Comparison of ENCODE assay signal across 8 cellular contexts in the genomic region with DNA sequence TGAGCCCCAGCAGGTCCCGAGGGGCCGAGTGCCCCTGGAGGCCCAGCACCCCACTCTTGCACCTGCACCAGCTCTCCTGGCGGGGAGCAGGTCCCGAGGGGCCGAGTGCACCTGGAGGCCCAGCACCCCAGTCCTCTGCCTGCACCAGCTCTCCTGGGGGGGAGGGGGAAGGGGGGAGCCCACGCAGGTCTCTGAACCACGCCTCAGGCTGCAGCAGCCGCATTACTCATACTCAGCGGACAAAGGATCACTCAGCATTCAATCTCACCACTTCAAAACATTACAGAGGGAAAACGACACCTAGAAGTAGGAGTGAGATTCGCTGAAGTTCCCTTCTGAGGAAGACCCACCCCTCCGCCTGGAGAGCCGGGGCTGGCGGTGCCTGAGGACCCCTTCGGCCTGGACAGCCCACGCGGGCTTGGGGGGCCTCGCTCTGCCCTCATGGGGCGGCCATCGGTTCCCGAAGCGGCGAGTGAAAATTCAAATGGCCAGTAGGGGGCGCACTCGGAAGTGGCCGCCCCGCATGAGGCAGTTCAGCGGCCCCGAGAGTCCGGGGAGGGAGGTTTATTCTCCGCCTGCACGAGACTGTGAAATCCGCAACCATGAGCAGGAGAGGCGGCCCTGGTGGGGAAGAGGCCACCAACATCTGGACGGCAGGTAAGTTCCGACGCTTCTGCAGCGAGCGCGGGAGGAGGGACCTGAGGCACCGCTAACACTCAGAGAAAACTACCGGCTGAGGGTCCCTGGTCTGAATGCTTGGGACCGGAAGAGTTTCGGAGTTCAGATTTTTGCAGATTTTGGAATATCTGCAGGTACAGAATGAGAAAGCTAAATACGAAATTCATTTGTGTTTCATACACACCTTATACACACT. TPM values are rescaled to one million over a fixed set of nuclear protein-coding genes. Genes with fewer than 3 reads are reported as not detected.
A peak's percentile ranks its signal among the peaks of the same experiment; 100 is the strongest.
DNase-seq lines count a peak whose midpoint lies in the region; TF ChIP-seq lines count a peak whose summit lies in the region.

No MANE protein-coding gene starts in this region.

- H3K27me3 ChIP-seq in H9 (ENCODE audit: insufficient read depth, low read length), result no peaks in the 10 kb centered on the region
- H3K27me3 ChIP-seq in MG63, result no peaks in the 10 kb centered on the region

- H3K9me3 ChIP-seq in H9 (ENCODE audit: control insufficient read depth, low read depth, low read length), result no peaks in the 10 kb centered on the region
- H3K9me3 ChIP-seq in MG63, result no peaks in the 10 kb centered on the region

- no peaks in the 10 kb centered on the region for H3K36me3 ChIP-seq in MG63

- H3K4me3 Mint-ChIP-seq in H9, result peak overlapping the region; percentile 46 to 74

- H3K23me2 ChIP-seq in H9 (ENCODE audit: insufficient read length, low read depth, low read length, poor library complexity, severe bottlenecking), result peaks cover 3% of the 10 kb centered on the region

- peaks cover 20 to 22% of the 10 kb centered on the region in 2 experiments for H3K4me1 Mint-ChIP-seq in H9

- no peak overlapping the region for H3K9ac ChIP-seq in H9 (ENCODE audit: extremely low read depth, insufficient read length, low read length)

- H3K79me2 ChIP-seq in H9 (ENCODE audit: insufficient read depth, low read length), result no peaks in the 10 kb centered on the region

- no peak overlapping the region for H4K8ac ChIP-seq in H9 (replicated peaks; ENCODE audit: insufficient read length, low read depth, low read length)

- peak; percentile 72 for TF ChIP-seq CTCF in GM12865 (IDR thresholded peaks at IDR 0.05; ENCODE audit: insufficient read depth, low read depth, low read length, missing control alignments)
- TF ChIP-seq CTCF in H9 (conservative IDR thresholded peaks at IDR 0.05), result peak; percentile 98

- H3K79me1 ChIP-seq in H9 (ENCODE audit: insufficient read depth, low read depth, low read length, poor library complexity, severe bottlenecking), result no peaks in the 10 kb centered on the region

- H3K9me3 Mint-ChIP-seq in H9, result no peaks in the 10 kb centered on the region

- H2BK120ac ChIP-seq in H9 (ENCODE audit: low read depth, low read length, poor library complexity, severe bottlenecking), result no peak overlapping the region

- peaks cover 0 to 4% (median 2%) of the 10 kb centered on the region in 3 experiments; a peak in 4 of 7 replicates for H3K36me3 Mint-ChIP-seq in H9 (ENCODE audit: insufficient read depth in 1 of 3, low read depth in 3 of 3)

- no peak overlapping the region for H2AK5ac ChIP-seq in H9 (ENCODE audit: insufficient read length, low read length)

- peak overlapping the region; percentile 76 for H3K18ac ChIP-seq in H9 (ENCODE audit: insufficient read length, low read depth, low read length)

- H3K23ac ChIP-seq in H9 (ENCODE audit: insufficient read length, low read depth, low read length), result no peak overlapping the region

- H3K4me3 ChIP-seq in GM12865 (ENCODE audit: low read depth, low read length) (peak overlapping the region; percentile 51), MG63 (peak overlapping the region; percentile 46)

- H3K4me2 ChIP-seq in H9 (ENCODE audit: insufficient read depth, insufficient read length, low read length), result peak overlapping the region; percentile 36

- no peak overlapping the region for H3K14ac ChIP-seq in H9 (ENCODE audit: insufficient read depth, low read length)

- no peak overlapping the region for H4K91ac ChIP-seq in H9 (ENCODE audit: insufficient read length, low read depth, low read length)

- no CpG with 5 or more reads among the region's 45 CpGs for WGBS in H9 (ENCODE audit: extremely low coverage, insufficient read length, low lambda C conversion rate)

- H3K56ac ChIP-seq in H9 (ENCODE audit: insufficient read length, low read depth, low read length), result no peak overlapping the region

- no peak overlapping the region for H2AFZ ChIP-seq in H9 (ENCODE audit: low read length)

- no peak overlapping the region for H2BK15ac ChIP-seq in H9 (ENCODE audit: low read depth, low read length)

- H2BK12ac ChIP-seq in H9 (ENCODE audit: insufficient read length, low read depth, low read length), result no peak overlapping the region

- no peak overlapping the region for H2BK5ac ChIP-seq in H9 (ENCODE audit: insufficient read length, low read length)

- H4K5ac ChIP-seq in H9 (ENCODE audit: insufficient read length, low read depth, low read length), result no peak overlapping the region

- no peak overlapping the region for H3K4ac ChIP-seq in H9 (ENCODE audit: low read depth, low read length)

- H2BK20ac ChIP-seq in H9 (ENCODE audit: low read depth, low read length, poor library complexity, severe bottlenecking), result no peak overlapping the region

- peak; percentile 83 for DNase-seq in GM12865 (ENCODE audit: low read depth)
- peak; percentile 86 for DNase-seq in H9
- peak; percentile 69 for DNase-seq in MG63
- peak; percentile 83 for DNase-seq in activated CD4-positive, CD25-positive, alpha-beta regulatory T cell treated with anti-CD3 and anti-CD28 coated beads, Interleukin-2, amount 50 U/mL, for 72 hours
- peak; percentile 65 for DNase-seq in cerebellum (ENCODE audit: low spot score)
- DNase-seq in kidney tubule cell (ENCODE audit: low spot score), result peak; percentile 71
- peak; percentile 79 to 81 for DNase-seq in stimulated activated CD4-positive, alpha-beta T cell treated with anti-CD3 and anti-CD28 coated beads, Interleukin-2, amount 100 ng/mL, for 24 hours
- DNase-seq in NCI-H774 (lab: John Stamatoyannopoulos, UW), result no peak

- no peak overlapping the region for H3T11ph ChIP-seq in H9 (ENCODE audit: low read length)

- peak overlapping the region in 2 of 3 experiments; percentile 58 to 88; a peak in 2 of 7 replicates for H3K27ac Mint-ChIP-seq in H9

- no peak overlapping the region for H3K27ac ChIP-seq in H9 (ENCODE audit: insufficient read length, low read depth, low read length)

- no peaks in the 10 kb centered on the region for H3K27me3 Mint-ChIP-seq in H9 (ENCODE audit: low read depth)

- peaks cover 2% of the 10 kb centered on the region; the same call in 1 of the 2 replicates for H3K4me1 ChIP-seq in H9 (ENCODE audit: insufficient read depth, low read length)

- peaks cover 2% of the 10 kb centered on the region for H4K20me1 ChIP-seq in H9 (ENCODE audit: control insufficient read depth, insufficient read depth, insufficient read length)

RNA-seq across cellular contexts. Expression of a gene that starts 1.1 kb away (rescaled TPM):
- total RNA-seq in H9 (2021), result 0.22 TPM in 1 of 2 replicates, not detected in the other
- 2.2 and 2.8 TPM in 2 replicates for total RNA-seq in MG63 (2014; rRNA removed; shearing (Covaris generic); ENCODE audit: low replicate concordance)
- total RNA-seq in cerebellum, result 0.73 TPM

RNA-seq across cellular contexts. Expression of a gene that starts 42.5 kb away (rescaled TPM):
- total RNA-seq in H9 (2021) (1.4 and 1.6 TPM in 2 replicates), cerebellum (2.7 TPM)
- 1.5 TPM in 1 of 2 replicates, not detected in the other for total RNA-seq in MG63 (2014; rRNA removed; shearing (Covaris generic); ENCODE audit: low replicate concordance)
